In the genomic region with DNA sequence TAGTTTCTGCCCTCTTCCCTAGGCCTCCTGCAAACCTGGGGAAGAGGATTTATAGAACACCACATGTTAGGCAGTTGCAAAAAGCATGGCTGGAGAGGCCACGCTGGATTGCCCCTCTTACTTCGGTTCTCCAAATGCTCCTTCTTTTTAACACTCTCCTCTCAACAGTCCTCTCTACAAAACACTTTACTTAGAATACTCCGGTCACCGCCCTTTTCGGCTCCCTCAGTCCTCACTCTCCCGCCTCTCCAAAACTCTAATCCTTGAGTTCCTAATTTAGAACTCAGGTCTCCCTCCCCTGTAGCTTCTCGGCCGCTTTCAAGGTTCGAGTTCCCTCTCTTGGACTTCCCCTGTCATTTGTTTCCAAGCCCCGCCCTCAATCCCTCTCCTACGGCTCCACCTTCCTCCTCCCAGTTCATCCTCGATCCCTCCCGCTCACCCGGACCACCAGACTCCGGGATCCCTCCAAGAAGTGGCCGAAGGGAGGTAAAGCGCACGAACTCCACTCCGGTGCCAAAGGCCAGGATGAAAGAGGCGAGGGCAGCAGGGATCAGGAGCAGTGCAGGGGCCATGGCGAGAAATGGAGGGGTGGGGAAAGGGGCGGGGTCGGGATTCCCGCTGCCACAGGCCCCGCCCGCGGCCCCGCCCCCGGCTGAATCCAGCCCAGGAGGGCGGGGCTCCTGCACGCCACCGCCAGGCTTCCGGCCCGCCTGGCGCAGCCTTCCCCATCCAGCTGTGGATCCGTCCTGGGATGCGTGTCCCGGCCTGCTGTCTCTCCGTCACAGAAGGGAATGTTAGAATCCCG, we compare ENCODE assay signal across 8 cellular contexts. TPM values are rescaled to one million over a fixed set of nuclear protein-coding genes. Genes with fewer than 3 reads are reported as not detected.
DNase-seq lines count a peak whose midpoint lies in the region; FAIRE-seq and TF ChIP-seq lines count a peak whose summit lies in the region.

A gene with protein sequence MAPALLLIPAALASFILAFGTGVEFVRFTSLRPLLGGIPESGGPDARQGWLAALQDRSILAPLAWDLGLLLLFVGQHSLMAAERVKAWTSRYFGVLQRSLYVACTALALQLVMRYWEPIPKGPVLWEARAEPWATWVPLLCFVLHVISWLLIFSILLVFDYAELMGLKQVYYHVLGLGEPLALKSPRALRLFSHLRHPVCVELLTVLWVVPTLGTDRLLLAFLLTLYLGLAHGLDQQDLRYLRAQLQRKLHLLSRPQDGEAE (minus strand): TSS at position 582 of the 805 bp plus-strand sequence. CDS start 10 bp downstream, at position 572.

- no peaks in the 10 kb centered on the region for H3K27me3 Mint-ChIP-seq in mesothelial cell of epicardium (ENCODE audit: low read depth)

- CTCF ChIA-PET in OCI-LY7 (lab: Charles Lee; ENCODE audit: unreplicated experiment) (no interaction called here), endothelial cell of umbilical vein (lab: Charles Lee) (interaction anchor here (1.4 to 2.5 kb wide), 5 partner anchors 12 to 40 kb away, joined by 3 to 19 read pairs (median 9); a partner anchor contains a TSS)

- TF ChIP-seq POLR2A in endothelial cell of umbilical vein (IDR thresholded peaks at IDR 0.05; ENCODE audit: low read depth, low read length), result peak; percentile 64

- H3K9me2 ChIP-seq in OCI-LY7 (ENCODE audit: insufficient read depth, low read length), result no peaks in the 10 kb centered on the region

- DNase-seq in SIG-M5 treated with dmso at 0.1 percent for 504 hours (lab: John Stamatoyannopoulos, UW; ENCODE audit: unreplicated experiment) (peak; percentile 74), SIG-M5 (lab: John Stamatoyannopoulos, UW) (no peak), OCI-LY7 (ENCODE audit: low spot score) (peak; percentile 84), activated T-cell treated with anti-CD3 and anti-CD28 coated beads for 24 hours (ENCODE audit: low read depth) (peak; percentile 73), endothelial cell of umbilical vein (ENCODE audit: low read depth, low spot score) (peak; percentile 87), mesothelial cell of epicardium (ENCODE audit: low spot score in 2 of 2, unreplicated experiment in 2 of 2) (peak; percentile 83 to 87)
- peak; percentile 64 to 71 for DNase-seq in stimulated activated CD8-positive, alpha-beta memory T cell treated with anti-CD3 and anti-CD28 coated beads, Interleukin-15, amount 100 ng/mL, for 48 hours (ENCODE audit: low read depth in 2 of 2)

- H3K4me3 ChIP-seq in OCI-LY7 (ENCODE audit: low read depth, low read length, poor library complexity, severe bottlenecking) (peak within 1 kb of the TSS; percentile 95), endothelial cell of umbilical vein (replicated peaks in 1 of 3; ENCODE audit: insufficient read depth in 1 of 3, low read depth in 1 of 3, low read length in 3 of 3) (peak within 1 kb of the TSS; percentile 72 to 84 (median 78))

- no peaks in the 10 kb centered on the region for H3K27me3 ChIP-seq in endothelial cell of umbilical vein (ENCODE audit: control insufficient read depth in 2 of 2, insufficient read depth in 2 of 2, low read length in 2 of 2)

- H3K4me1 ChIP-seq in OCI-LY7 (ENCODE audit: insufficient read depth, low read length, poor library complexity, severe bottlenecking) (peaks cover 38% of the 10 kb centered on the region), endothelial cell of umbilical vein (ENCODE audit: control insufficient read depth, extremely low read depth, insufficient read depth, low read length) (peaks cover 28% of the 10 kb centered on the region)

- H2AFZ ChIP-seq in OCI-LY7 (ENCODE audit: low read length) (peak within 1 kb of the TSS; percentile 53; the same call in 1 of the 2 replicates), endothelial cell of umbilical vein (ENCODE audit: low read depth, low read length) (peak within 1 kb of the TSS; percentile 98)

- TF ChIP-seq EP300 in Ishikawa (IDR thresholded peaks at IDR 0.05; ENCODE audit: borderline replicate concordance), result no peak

- H3K79me2 ChIP-seq in OCI-LY7 (ENCODE audit: insufficient read depth, low read depth, low read length) (peaks cover 43% of the 10 kb centered on the region), endothelial cell of umbilical vein (ENCODE audit: control insufficient read depth, insufficient read depth, low read length) (peaks cover 32% of the 10 kb centered on the region)

- H3K27ac ChIP-seq in OCI-LY7 (ENCODE audit: low read depth, low read length, poor library complexity, severe bottlenecking), result peak within 1 kb of the TSS; percentile 95
- peak within 1 kb of the TSS; percentile 54 for H3K27ac ChIP-seq in endothelial cell of umbilical vein (ENCODE audit: insufficient read depth, low read depth, low read length)

- peak within 1 kb of the TSS; percentile 89 for H3K4me3 Mint-ChIP-seq in mesothelial cell of epicardium

- intact Hi-C loops in OCI-LY7 (cut with micrococcal nuclease; ENCODE audit: unreplicated experiment) (no loop called here), endothelial cell of umbilical vein (cut with micrococcal nuclease) (no loop called here)

- no peaks in the 10 kb centered on the region for H3K36me3 Mint-ChIP-seq in mesothelial cell of epicardium

- H3K9ac ChIP-seq in endothelial cell of umbilical vein (replicated peaks; ENCODE audit: extremely low read depth, insufficient read depth, low read length), result peak within 1 kb of the TSS; percentile 61

- H3K4me2 ChIP-seq in OCI-LY7 (ENCODE audit: low read length) (peak within 1 kb of the TSS; percentile 99), endothelial cell of umbilical vein (ENCODE audit: insufficient read depth, low read length) (peak within 1 kb of the TSS; percentile 91)

- H3K36me3 ChIP-seq in OCI-LY7 (ENCODE audit: insufficient read depth, low read length) (peaks cover 7% of the 10 kb centered on the region), endothelial cell of umbilical vein (ENCODE audit: control insufficient read depth in 2 of 2, extremely low read depth in 1 of 2, insufficient read depth in 2 of 2, low read length in 2 of 2) (no peaks in the 10 kb centered on the region)

- no peak for TF ChIP-seq RAD21 in Ishikawa (IDR thresholded peaks at IDR 0.05; ENCODE audit: low read depth)

- BruUV-seq in OCI-LY7 (replicated peaks; lab: Mats Ljungman, UMichigan) (no TSS peak), endothelial cell of umbilical vein (replicated peaks; lab: Mats Ljungman, UMichigan) (no TSS peak)

- H3K4me1 Mint-ChIP-seq in mesothelial cell of epicardium, result peaks cover 52% of the 10 kb centered on the region

- no peaks in the 10 kb centered on the region for H3K9me1 ChIP-seq in endothelial cell of umbilical vein (replicated peaks; ENCODE audit: control insufficient read depth, extremely low read depth, insufficient read depth, low read length)

- FAIRE-seq in endothelial cell of umbilical vein (lab: Jason Lieb, UNC), result peak; percentile 78

- H3K27ac Mint-ChIP-seq in mesothelial cell of epicardium, result peak within 1 kb of the TSS; percentile 96

- H3K9me3 Mint-ChIP-seq in mesothelial cell of epicardium, result no peaks in the 10 kb centered on the region

- POLR2A ChIA-PET in OCI-LY7 (lab: Charles Lee) (interaction anchor here (0.6 to 6.3 kb wide), 4 partner anchors 17 to 55 kb away, joined by 3 to 71 read pairs (median 7); a partner anchor contains a TSS), endothelial cell of umbilical vein (lab: Charles Lee) (interaction anchor here (1.1 to 1.8 kb wide), 3 partner anchors 27 to 31 kb away, joined by 3 to 4 read pairs (median 4); a partner anchor contains a TSS)

- TF ChIP-seq CTCF in OCI-LY7 (conservative IDR thresholded peaks at IDR 0.05; ENCODE audit: low read length) (no peak), endothelial cell of umbilical vein (IDR thresholded peaks at IDR 0.05; ENCODE audit: extremely low read depth in 1 of 2, insufficient read depth in 1 of 2, low read depth in 1 of 2, low read length in 2 of 2) (no peak), mesothelial cell of epicardium (IDR thresholded peaks at IDR 0.05; ENCODE audit: unreplicated experiment) (no peak)

- no peaks in the 10 kb centered on the region for H3K9me3 ChIP-seq in OCI-LY7 (ENCODE audit: low read length)
- H3K9me3 ChIP-seq in endothelial cell of umbilical vein (replicated peaks; ENCODE audit: control insufficient read depth, insufficient read depth, low read length), result no peaks in the 10 kb centered on the region

- dilution Hi-C loops in endothelial cell of umbilical vein (cut with MboI; ENCODE audit: extremely low pct_ligation_motif_present, low sequenced_read_pairs), result no loop called here

- no peaks in the 10 kb centered on the region for H4K20me1 ChIP-seq in OCI-LY7 (ENCODE audit: insufficient read depth, low read length)
- H4K20me1 ChIP-seq in endothelial cell of umbilical vein (replicated peaks; ENCODE audit: control insufficient read depth, extremely low read depth, insufficient read depth, low read length), result no peaks in the 10 kb centered on the region

TF ChIP-seq in Ishikawa, 13 proteins besides CTCF, POLR2A, EP300 and RAD21 (continues in another document):
- TF ChIP-seq, protein P1, sequence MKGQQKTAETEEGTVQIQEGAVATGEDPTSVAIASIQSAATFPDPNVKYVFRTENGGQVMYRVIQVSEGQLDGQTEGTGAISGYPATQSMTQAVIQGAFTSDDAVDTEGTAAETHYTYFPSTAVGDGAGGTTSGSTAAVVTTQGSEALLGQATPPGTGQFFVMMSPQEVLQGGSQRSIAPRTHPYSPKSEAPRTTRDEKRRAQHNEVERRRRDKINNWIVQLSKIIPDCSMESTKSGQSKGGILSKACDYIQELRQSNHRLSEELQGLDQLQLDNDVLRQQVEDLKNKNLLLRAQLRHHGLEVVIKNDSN (IDR thresholded peaks at IDR 0.05), result no peak
- TF ChIP-seq FOXM1 (IDR thresholded peaks at IDR 0.05; ENCODE audit: borderline replicate concordance, low read depth), result no peak

TF ChIP-seq in endothelial cell of umbilical vein, 7 proteins besides CTCF, POLR2A, EP300 and RAD21 (continues in another document):
- TF ChIP-seq EZH2 (IDR thresholded peaks at IDR 0.05; ENCODE audit: borderline replicate concordance, low read depth, low read length, severe bottlenecking) (no peak), POLR2AphosphoS5 (IDR thresholded peaks at IDR 0.05; ENCODE audit: insufficient read depth, low read depth, low read length) (peak; percentile 78)
- TF ChIP-seq, protein P2, sequence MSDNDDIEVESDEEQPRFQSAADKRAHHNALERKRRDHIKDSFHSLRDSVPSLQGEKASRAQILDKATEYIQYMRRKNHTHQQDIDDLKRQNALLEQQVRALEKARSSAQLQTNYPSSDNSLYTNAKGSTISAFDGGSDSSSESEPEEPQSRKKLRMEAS (IDR thresholded peaks at IDR 0.05; ENCODE audit: insufficient read depth, insufficient read length), result no peak

RNA-seq across cellular contexts. Expression of the gene that starts here (rescaled TPM):
- total RNA-seq in OCI-LY7 (2014; rRNA removed; shearing (Covaris generic)), result 13.6 and 18.6 TPM in 2 replicates
- total RNA-seq in OCI-LY7 (2022) (36.7 and 44.0 TPM in 2 replicates), endothelial cell of umbilical vein (28.5 and 32.2 TPM in 2 replicates), mesothelial cell of epicardium (34.6 to 40.2 TPM (median 36.1 TPM) in 3 replicates)
- 33.8 and 36.7 TPM in 2 replicates for polyA plus RNA-seq in endothelial cell of umbilical vein
- polyA plus RNA-seq in endothelial cell of umbilical vein (2011; cell fraction: cytosol; rRNA removed), result 33.0 and 34.0 TPM in 2 replicates
- polyA plus RNA-seq in endothelial cell of umbilical vein (2011; cell fraction: nucleus; rRNA removed), result 16.0 and 18.9 TPM in 2 replicates
- 17.7 and 22.2 TPM in 2 replicates for polyA plus RNA-seq in endothelial cell of umbilical vein (2012)
- 17.5 and 18.7 TPM in 2 replicates for polyA minus RNA-seq in endothelial cell of umbilical vein
- 20.0 TPM for polyA minus RNA-seq in endothelial cell of umbilical vein (2011; cell fraction: cytosol; rRNA and poly(A)+ RNA removed)
- polyA minus RNA-seq in endothelial cell of umbilical vein (2011; cell fraction: nucleus; rRNA and poly(A)+ RNA removed), result 4.5 and 7.8 TPM in 2 replicates
